ENCODE assay signal across 1 cellular context in genomic region chr14:24395609-24396580, GRCh38.
A peak's percentile ranks its signal among the peaks of the same experiment; 100 is the strongest.
TF ChIP-seq lines count a peak whose summit lies in the region.

No MANE protein-coding gene starts in this region.

TF ChIP-seq in HEK293, 187 proteins besides CTCF, POLR2A, EP300 and RAD21 (continued from another document and continues in another):
- TF ChIP-seq, protein P1, sequence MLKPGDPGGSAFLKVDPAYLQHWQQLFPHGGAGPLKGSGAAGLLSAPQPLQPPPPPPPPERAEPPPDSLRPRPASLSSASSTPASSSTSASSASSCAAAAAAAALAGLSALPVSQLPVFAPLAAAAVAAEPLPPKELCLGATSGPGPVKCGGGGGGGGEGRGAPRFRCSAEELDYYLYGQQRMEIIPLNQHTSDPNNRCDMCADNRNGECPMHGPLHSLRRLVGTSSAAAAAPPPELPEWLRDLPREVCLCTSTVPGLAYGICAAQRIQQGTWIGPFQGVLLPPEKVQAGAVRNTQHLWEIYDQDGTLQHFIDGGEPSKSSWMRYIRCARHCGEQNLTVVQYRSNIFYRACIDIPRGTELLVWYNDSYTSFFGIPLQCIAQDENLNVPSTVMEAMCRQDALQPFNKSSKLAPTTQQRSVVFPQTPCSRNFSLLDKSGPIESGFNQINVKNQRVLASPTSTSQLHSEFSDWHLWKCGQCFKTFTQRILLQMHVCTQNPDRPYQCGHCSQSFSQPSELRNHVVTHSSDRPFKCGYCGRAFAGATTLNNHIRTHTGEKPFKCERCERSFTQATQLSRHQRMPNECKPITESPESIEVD (tag by site-specific recombination; IDR thresholded peaks at IDR 0.05), result no peak
- no peak for TF ChIP-seq ZSCAN23 (tag by site-specific recombination; IDR thresholded peaks at IDR 0.05)
- TF ChIP-seq GLI2 (tag by site-specific recombination; IDR thresholded peaks at IDR 0.05; ENCODE audit: borderline replicate concordance, low read depth), result no peak
- peak; percentile 95 for TF ChIP-seq ZNF558 (tag by site-specific recombination; IDR thresholded peaks at IDR 0.05)
- TF ChIP-seq, protein P2, sequence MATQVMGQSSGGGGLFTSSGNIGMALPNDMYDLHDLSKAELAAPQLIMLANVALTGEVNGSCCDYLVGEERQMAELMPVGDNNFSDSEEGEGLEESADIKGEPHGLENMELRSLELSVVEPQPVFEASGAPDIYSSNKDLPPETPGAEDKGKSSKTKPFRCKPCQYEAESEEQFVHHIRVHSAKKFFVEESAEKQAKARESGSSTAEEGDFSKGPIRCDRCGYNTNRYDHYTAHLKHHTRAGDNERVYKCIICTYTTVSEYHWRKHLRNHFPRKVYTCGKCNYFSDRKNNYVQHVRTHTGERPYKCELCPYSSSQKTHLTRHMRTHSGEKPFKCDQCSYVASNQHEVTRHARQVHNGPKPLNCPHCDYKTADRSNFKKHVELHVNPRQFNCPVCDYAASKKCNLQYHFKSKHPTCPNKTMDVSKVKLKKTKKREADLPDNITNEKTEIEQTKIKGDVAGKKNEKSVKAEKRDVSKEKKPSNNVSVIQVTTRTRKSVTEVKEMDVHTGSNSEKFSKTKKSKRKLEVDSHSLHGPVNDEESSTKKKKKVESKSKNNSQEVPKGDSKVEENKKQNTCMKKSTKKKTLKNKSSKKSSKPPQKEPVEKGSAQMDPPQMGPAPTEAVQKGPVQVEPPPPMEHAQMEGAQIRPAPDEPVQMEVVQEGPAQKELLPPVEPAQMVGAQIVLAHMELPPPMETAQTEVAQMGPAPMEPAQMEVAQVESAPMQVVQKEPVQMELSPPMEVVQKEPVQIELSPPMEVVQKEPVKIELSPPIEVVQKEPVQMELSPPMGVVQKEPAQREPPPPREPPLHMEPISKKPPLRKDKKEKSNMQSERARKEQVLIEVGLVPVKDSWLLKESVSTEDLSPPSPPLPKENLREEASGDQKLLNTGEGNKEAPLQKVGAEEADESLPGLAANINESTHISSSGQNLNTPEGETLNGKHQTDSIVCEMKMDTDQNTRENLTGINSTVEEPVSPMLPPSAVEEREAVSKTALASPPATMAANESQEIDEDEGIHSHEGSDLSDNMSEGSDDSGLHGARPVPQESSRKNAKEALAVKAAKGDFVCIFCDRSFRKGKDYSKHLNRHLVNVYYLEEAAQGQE (tag by site-specific recombination; IDR thresholded peaks at IDR 0.05), result no peak
- no peak for TF ChIP-seq ZNF184 (tag by site-specific recombination; IDR thresholded peaks at IDR 0.05)
- TF ChIP-seq ZFP69B (tag by site-specific recombination; IDR thresholded peaks at IDR 0.05), result no peak
- no peak for TF ChIP-seq ZNF645 (tag by site-specific recombination; IDR thresholded peaks at IDR 0.05)
- no peak for TF ChIP-seq ZNF155 (tag by site-specific recombination; IDR thresholded peaks at IDR 0.05)
- TF ChIP-seq ZNF211 (tag by site-specific recombination; IDR thresholded peaks at IDR 0.05; ENCODE audit: low read depth), result no peak
- no peak for TF ChIP-seq ZNF302 (tag by site-specific recombination; IDR thresholded peaks at IDR 0.05; ENCODE audit: low read depth)
- TF ChIP-seq ZNF398 (tag by site-specific recombination; IDR thresholded peaks at IDR 0.05), result no peak
- TF ChIP-seq EGR2 (tag by site-specific recombination; IDR thresholded peaks at IDR 0.05; ENCODE audit: low read depth), result no peak
- TF ChIP-seq, protein P3, sequence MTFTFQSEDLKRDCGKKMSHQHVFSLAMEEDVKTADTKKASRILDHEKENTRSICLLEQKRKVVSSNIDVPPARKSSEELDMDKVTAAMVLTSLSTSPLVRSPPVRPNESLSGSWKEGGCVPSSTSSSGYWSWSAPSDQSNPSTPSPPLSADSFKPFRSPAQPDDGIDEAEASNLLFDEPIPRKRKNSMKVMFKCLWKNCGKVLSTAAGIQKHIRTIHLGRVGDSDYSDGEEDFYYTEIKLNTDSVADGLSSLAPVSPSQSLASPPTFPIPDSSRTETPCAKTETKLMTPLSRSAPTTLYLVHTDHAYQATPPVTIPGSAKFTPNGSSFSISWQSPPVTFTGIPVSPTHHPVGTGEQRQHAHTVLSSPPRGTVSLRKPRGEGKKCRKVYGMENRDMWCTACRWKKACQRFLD (tag by site-specific recombination; IDR thresholded peaks at IDR 0.05), result no peak
- TF ChIP-seq ZNF600 (tag by site-specific recombination; IDR thresholded peaks at IDR 0.05), result no peak
- no peak for TF ChIP-seq ZSCAN16 (tag by site-specific recombination; IDR thresholded peaks at IDR 0.05)
- no peak for TF ChIP-seq ZEB2 (tag by site-specific recombination; IDR thresholded peaks at IDR 0.05)
- peak; percentile 22; the same call in 1 of the 2 replicates for TF ChIP-seq ZBTB20 (tag by site-specific recombination; IDR thresholded peaks at IDR 0.05)
- TF ChIP-seq, protein P4, sequence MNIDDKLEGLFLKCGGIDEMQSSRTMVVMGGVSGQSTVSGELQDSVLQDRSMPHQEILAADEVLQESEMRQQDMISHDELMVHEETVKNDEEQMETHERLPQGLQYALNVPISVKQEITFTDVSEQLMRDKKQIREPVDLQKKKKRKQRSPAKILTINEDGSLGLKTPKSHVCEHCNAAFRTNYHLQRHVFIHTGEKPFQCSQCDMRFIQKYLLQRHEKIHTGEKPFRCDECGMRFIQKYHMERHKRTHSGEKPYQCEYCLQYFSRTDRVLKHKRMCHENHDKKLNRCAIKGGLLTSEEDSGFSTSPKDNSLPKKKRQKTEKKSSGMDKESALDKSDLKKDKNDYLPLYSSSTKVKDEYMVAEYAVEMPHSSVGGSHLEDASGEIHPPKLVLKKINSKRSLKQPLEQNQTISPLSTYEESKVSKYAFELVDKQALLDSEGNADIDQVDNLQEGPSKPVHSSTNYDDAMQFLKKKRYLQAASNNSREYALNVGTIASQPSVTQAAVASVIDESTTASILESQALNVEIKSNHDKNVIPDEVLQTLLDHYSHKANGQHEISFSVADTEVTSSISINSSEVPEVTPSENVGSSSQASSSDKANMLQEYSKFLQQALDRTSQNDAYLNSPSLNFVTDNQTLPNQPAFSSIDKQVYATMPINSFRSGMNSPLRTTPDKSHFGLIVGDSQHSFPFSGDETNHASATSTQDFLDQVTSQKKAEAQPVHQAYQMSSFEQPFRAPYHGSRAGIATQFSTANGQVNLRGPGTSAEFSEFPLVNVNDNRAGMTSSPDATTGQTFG (tag by site-specific recombination; IDR thresholded peaks at IDR 0.05; ENCODE audit: borderline replicate concordance), result no peak
- peak; percentile 74 for TF ChIP-seq ZBTB17 (tag by site-specific recombination; IDR thresholded peaks at IDR 0.05)
- TF ChIP-seq RBAK (tag by site-specific recombination; IDR thresholded peaks at IDR 0.05), result no peak
- TF ChIP-seq ZNF169 (tag by site-specific recombination; IDR thresholded peaks at IDR 0.05), result no peak
- TF ChIP-seq MYNN (tag by site-specific recombination; IDR thresholded peaks at IDR 0.05; ENCODE audit: borderline replicate concordance), result no peak
- TF ChIP-seq, protein P5, sequence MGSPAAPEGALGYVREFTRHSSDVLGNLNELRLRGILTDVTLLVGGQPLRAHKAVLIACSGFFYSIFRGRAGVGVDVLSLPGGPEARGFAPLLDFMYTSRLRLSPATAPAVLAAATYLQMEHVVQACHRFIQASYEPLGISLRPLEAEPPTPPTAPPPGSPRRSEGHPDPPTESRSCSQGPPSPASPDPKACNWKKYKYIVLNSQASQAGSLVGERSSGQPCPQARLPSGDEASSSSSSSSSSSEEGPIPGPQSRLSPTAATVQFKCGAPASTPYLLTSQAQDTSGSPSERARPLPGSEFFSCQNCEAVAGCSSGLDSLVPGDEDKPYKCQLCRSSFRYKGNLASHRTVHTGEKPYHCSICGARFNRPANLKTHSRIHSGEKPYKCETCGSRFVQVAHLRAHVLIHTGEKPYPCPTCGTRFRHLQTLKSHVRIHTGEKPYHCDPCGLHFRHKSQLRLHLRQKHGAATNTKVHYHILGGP (tag by site-specific recombination; IDR thresholded peaks at IDR 0.05), result no peak
- no peak for TF ChIP-seq ZNF335 (tag by site-specific recombination; conservative IDR thresholded peaks at IDR 0.05)
- TF ChIP-seq KLF16 (tag by site-specific recombination; IDR thresholded peaks at IDR 0.05), result no peak
- TF ChIP-seq KLF9 (tag by site-specific recombination; IDR thresholded peaks at IDR 0.05; ENCODE audit: low read depth), result no peak
- no peak for TF ChIP-seq ZNF623 (tag by site-specific recombination; IDR thresholded peaks at IDR 0.05)
- TF ChIP-seq ZNF626 (tag by site-specific recombination; IDR thresholded peaks at IDR 0.05), result no peak
- TF ChIP-seq PRDM10 (tag by site-specific recombination; IDR thresholded peaks at IDR 0.05), result no peak
- TF ChIP-seq SCRT2 (tag by site-specific recombination; IDR thresholded peaks at IDR 0.05), result no peak
- TF ChIP-seq ZIC2 (tag by site-specific recombination; IDR thresholded peaks at IDR 0.05), result peak; percentile 81
- no peak for TF ChIP-seq ZNF423 (tag by site-specific recombination; IDR thresholded peaks at IDR 0.05)
- TF ChIP-seq ZNF404 (tag by site-specific recombination; IDR thresholded peaks at IDR 0.05), result no peak
- no peak for TF ChIP-seq ZNF621 (tag by site-specific recombination; IDR thresholded peaks at IDR 0.05)
- no peak for TF ChIP-seq GFI1B (tag by site-specific recombination; IDR thresholded peaks at IDR 0.05)
- TF ChIP-seq, protein P6, sequence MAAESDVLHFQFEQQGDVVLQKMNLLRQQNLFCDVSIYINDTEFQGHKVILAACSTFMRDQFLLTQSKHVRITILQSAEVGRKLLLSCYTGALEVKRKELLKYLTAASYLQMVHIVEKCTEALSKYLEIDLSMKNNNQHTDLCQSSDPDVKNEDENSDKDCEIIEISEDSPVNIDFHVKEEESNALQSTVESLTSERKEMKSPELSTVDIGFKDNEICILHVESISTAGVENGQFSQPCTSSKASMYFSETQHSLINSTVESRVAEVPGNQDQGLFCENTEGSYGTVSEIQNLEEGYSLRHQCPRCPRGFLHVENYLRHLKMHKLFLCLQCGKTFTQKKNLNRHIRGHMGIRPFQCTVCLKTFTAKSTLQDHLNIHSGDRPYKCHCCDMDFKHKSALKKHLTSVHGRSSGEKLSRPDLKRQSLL (tag by site-specific recombination; IDR thresholded peaks at IDR 0.05), result 0 out of 2 replicates have a peak, but pooled peaks have one; percentile 32
- no peak for TF ChIP-seq ZNF121 (tag by site-specific recombination; IDR thresholded peaks at IDR 0.05)
- no peak for TF ChIP-seq ZNF670 (tag by site-specific recombination; IDR thresholded peaks at IDR 0.05; ENCODE audit: low read depth)
- peak; percentile 95 for TF ChIP-seq ZNF530 (tag by site-specific recombination; IDR thresholded peaks at IDR 0.05; ENCODE audit: low read depth)
- TF ChIP-seq KLF8 (tag by site-specific recombination; IDR thresholded peaks at IDR 0.05), result no peak
- TF ChIP-seq, protein P7, sequence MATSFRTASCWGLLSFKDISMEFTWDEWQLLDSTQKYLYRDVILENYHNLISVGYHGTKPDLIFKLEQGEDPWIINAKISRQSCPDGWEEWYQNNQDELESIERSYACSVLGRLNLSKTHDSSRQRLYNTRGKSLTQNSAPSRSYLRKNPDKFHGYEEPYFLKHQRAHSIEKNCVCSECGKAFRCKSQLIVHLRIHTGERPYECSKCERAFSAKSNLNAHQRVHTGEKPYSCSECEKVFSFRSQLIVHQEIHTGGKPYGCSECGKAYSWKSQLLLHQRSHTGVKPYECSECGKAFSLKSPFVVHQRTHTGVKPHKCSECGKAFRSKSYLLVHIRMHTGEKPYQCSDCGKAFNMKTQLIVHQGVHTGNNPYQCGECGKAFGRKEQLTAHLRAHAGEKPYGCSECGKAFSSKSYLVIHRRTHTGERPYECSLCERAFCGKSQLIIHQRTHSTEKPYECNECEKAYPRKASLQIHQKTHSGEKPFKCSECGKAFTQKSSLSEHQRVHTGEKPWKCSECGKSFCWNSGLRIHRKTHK (tag by site-specific recombination; IDR thresholded peaks at IDR 0.05), result no peak
- no peak for TF ChIP-seq ZNF391 (tag by site-specific recombination; IDR thresholded peaks at IDR 0.05; ENCODE audit: borderline replicate concordance, low read depth)
